Comparison of ENCODE assay signal across 9 cellular contexts in the genomic region with DNA sequence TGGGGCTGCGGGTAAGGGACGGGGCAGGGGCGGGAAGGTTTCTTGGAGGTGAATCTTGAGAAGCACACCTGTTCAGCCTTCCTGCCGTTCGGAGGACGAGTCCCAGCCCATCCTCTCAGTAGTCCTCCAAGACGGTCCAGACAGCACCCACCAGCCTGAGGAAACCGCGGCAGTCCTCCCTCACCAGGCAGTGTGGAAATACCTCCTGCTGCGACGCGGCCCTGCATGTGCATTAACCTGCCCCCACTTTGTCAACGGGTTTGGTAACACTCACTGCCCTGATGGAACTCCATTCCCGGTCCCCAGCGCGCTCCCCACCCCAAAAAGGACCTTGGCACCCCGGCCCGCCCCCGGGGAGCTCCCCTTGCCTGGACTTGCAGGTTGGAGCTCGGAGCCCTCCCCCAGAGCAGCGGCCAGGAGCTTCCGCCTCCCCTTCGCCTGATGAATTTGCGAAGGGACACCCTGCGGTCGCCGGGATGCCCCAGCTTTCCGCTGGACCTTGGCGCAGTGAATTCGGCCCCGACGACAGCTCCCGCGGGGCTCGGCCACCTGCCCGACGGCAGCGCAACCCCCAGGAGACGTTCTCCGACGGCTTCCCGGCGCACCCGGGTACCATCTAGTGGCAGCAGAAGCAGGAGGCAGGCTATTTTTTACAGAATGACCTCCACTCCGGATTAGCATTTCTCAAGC. TPM values are rescaled to one million over a fixed set of nuclear protein-coding genes. Genes with fewer than 3 reads are reported as not detected.
DNase-seq lines count a peak whose midpoint lies in the region; ATAC-seq and TF ChIP-seq lines count a peak whose summit lies in the region.
"Had no signal": no experiment of that assay in that cellular context is flagged by ENCODE, and none has a peak within 500 bp of the region (broad histone marks: within the 10 kb centered on the region; RNA-seq: fewer than 3 reads in every experiment).

No MANE protein-coding gene starts in this region.

- ATAC-seq in GM19328 (IDR thresholded peaks at IDR 0.05; ENCODE audit: unreplicated experiment): no peak

- H3K9ac ChIP-seq in GM23248: no peak overlapping the region

- H3K27me3 ChIP-seq in GM23248 (replicated peaks; ENCODE audit: insufficient read depth) (peaks cover 28% of the 10 kb centered on the region; the same call in 1 of the 2 replicates), adrenal gland (no peaks in the 10 kb centered on the region)
- H3K27me3 ChIP-seq: ovary had no signal

- TF ChIP-seq POLR2A in adrenal gland (IDR thresholded peaks at IDR 0.05): no peak

- WGBS in GM23248 (ENCODE audit: low coverage in 1 of 2, low lambda C conversion rate in 2 of 2, missing lambda C conversion rate in 2 of 2), 2 experiments: 20 to 21% methylated on average over 37 to 44 of the region's 45 CpGs
- WGBS in adrenal gland, 4 donors: 22 to 70% (median 29%) methylated on average over 6 to 45 of the region's 45 CpGs

- 0 out of 2 replicates have a peak overlapping the region, but pooled peaks have one; percentile 18 for H3K4me3 ChIP-seq in GM23248
- H3K4me3 ChIP-seq in adrenal gland: no peak overlapping the region
- H3K4me3 ChIP-seq in iPS-18c (ENCODE audit: insufficient read depth, low read depth, low read length): peak overlapping the region; percentile 22; the same call in 1 of the 2 replicates
- H3K4me3 ChIP-seq: ovary had no signal

- in situ Hi-C loops in GM23248 (cut with MboI): no loop called here

- H4K20me1 ChIP-seq in GM23248 (ENCODE audit: insufficient read depth): no peaks in the 10 kb centered on the region

- DNase-seq in CD1c-positive myeloid dendritic cell (ENCODE audit: extremely low spot score) (peak; percentile 33), GM23248 (peak; percentile 55), T follicular helper cell (ENCODE audit: low read depth) (peak; percentile 25), adrenal gland (peak in 3 of 7 donors; percentile 2 to 57 (median 11)), NCI-H1436 (lab: John Stamatoyannopoulos, UW) (no peak)
- peak; percentile 43 for DNase-seq in stimulated activated CD4-positive, alpha-beta T cell treated with anti-CD3 and anti-CD28 coated beads, Interleukin-2, amount 100 ng/mL, for 4 hours (ENCODE audit: low read depth)

- H3K9me3 ChIP-seq in GM23248 (ENCODE audit: low read depth) (no peaks in the 10 kb centered on the region), adrenal gland (replicated peaks in 1 of 3) (no peaks in the 10 kb centered on the region), iPS-18c (ENCODE audit: control insufficient read depth, insufficient read depth, low read length) (no peaks in the 10 kb centered on the region)
- H3K9me3 ChIP-seq: ovary had no signal

- H2AFZ ChIP-seq in GM23248: 0 out of 2 replicates have a peak overlapping the region, but pooled peaks have one; percentile 37

- no peak overlapping the region for H3K4me2 ChIP-seq in GM23248 (ENCODE audit: unreplicated experiment)

- H3K79me2 ChIP-seq in GM23248 (ENCODE audit: insufficient read depth): no peaks in the 10 kb centered on the region

- no peaks in the 10 kb centered on the region for H3F3A ChIP-seq in GM23248 (ENCODE audit: insufficient read depth)

- H3K4me1 ChIP-seq in GM23248 (ENCODE audit: insufficient read depth) (no peaks in the 10 kb centered on the region), adrenal gland (replicated peaks in 1 of 2) (no peaks in the 10 kb centered on the region)

- H3K27ac ChIP-seq in GM23248 (no peak overlapping the region), adrenal gland (no peak overlapping the region)
- H3K27ac ChIP-seq: ovary had no signal

- TF ChIP-seq CTCF in adrenal gland (IDR thresholded peaks at IDR 0.05): peak in 4 of 6 experiments; percentile 14 to 38 (median 20)

- H3K36me3 ChIP-seq in GM23248 (ENCODE audit: low read depth) (no peaks in the 10 kb centered on the region), adrenal gland (replicated peaks in 1 of 2) (no peaks in the 10 kb centered on the region)
- H3K36me3 ChIP-seq: ovary had no signal

- intact Hi-C loops in adrenal gland (cut with DNase I): no loop called here

- no peaks in the 10 kb centered on the region for H3K9me2 ChIP-seq in GM23248 (ENCODE audit: insufficient read depth)

RNA-seq across cellular contexts. Expression of a gene that starts 31.5 kb away (rescaled TPM):
- total RNA-seq in GM23248 (2014; rRNA removed; shearing (Covaris generic)): under 0.01 and 0.32 TPM in 2 replicates
- polyA plus RNA-seq in GM23248 (2016; fragmentation: Nextera tagmentation; extraction: Ambion mirVana) (0.05 TPM in 1 of 2 replicates, not detected in the other), adrenal gland (1 to 10 TPM in 1 of 3 donors, under 1 TPM in 2; 0.72 to 4.8 (median 0.98) TPM)
- 1 to 10 TPM in 4 of 8 donors, under 1 TPM in 2, not detected in 2; 0.18 to 3.8 (median 1.3) TPM for total RNA-seq in adrenal gland

Comparison
In these comparisons a context has a peak if more than half of its experiments do, and no peak if none do; other contexts are left out.
1. H3K4me3 ChIP-seq: peak in GM23248 (single experiment) and iPS-18c (single experiment); none in adrenal gland (0 of 4).